In the genomic region with DNA sequence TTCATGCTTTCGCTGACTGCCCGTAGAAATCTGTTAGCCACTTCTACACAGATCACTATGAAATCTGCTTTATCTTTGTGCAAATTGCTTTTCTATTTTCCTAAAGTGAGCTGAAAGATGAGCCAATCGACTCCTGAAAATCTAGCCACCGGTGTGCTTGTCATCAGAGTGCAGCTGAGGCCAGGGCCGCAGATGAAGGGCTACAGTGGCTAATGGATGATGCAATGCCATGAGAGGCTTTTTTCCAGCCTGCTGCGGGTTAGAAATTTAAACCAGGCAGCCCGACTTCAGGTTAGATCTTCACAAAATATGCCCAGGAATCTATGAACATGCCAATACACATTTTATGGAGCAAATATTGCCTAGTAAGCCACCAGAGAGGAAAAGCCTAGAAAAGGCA, we compare ENCODE assay signal across 1 cellular context.
A peak's percentile ranks its signal among the peaks of the same experiment; 100 is the strongest.
TF ChIP-seq lines count a peak whose summit lies in the region.

No MANE protein-coding gene starts in this region.

TF ChIP-seq in K562, 482 proteins besides CTCF, POLR2A, EP300 and RAD21:
- TF ChIP-seq ZBTB17 (CRISPR knock-in tag; IDR thresholded peaks at IDR 0.05) (no peak), MAFG (tag; conservative IDR thresholded peaks at IDR 0.05) (no peak), PCBP1 (IDR thresholded peaks at IDR 0.05; ENCODE audit: low read depth, low read length, poor library complexity, severe bottlenecking) (no peak), CCAR2 (IDR thresholded peaks at IDR 0.05; ENCODE audit: low read depth, low read length) (no peak), FOS (IDR thresholded peaks at IDR 0.05; ENCODE audit: extremely low read depth, insufficient read length) (no peak), ADNP (tag; IDR thresholded peaks at IDR 0.05) (no peak), SMAD4 (CRISPR knock-in tag; conservative IDR thresholded peaks at IDR 0.05) (0 out of 2 replicates have a peak, but pooled peaks have one; percentile 19), KAT2B (IDR thresholded peaks at IDR 0.05; ENCODE audit: low read depth, low read length) (no peak), ZNF217 (CRISPR knock-in tag; IDR thresholded peaks at IDR 0.05) (no peak), BHLHE40 (IDR thresholded peaks at IDR 0.05; ENCODE audit: low read length) (no peak), NR2C2 (CRISPR knock-in tag; IDR thresholded peaks at IDR 0.05) (no peak), NR2C2 (tag; IDR thresholded peaks at IDR 0.05) (no peak), GABPB1 (CRISPR knock-in tag; IDR thresholded peaks at IDR 0.05) (no peak), ZNF668 (CRISPR knock-in tag; IDR thresholded peaks at IDR 0.05) (no peak), L3MBTL2 (IDR thresholded peaks at IDR 0.05) (peak; percentile 33; the same call in 1 of the 2 replicates), NR2F6 (CRISPR knock-in tag; IDR thresholded peaks at IDR 0.05) (no peak), ZSCAN32 (CRISPR knock-in tag; IDR thresholded peaks at IDR 0.05) (0 out of 2 replicates have a peak, but pooled peaks have one; percentile 19), SOX6 (IDR thresholded peaks at IDR 0.05) (no peak), ZFP36 (IDR thresholded peaks at IDR 0.05; ENCODE audit: low read depth, low read length, partially characterized antibody) (no peak), CEBPG (CRISPR knock-in tag; IDR thresholded peaks at IDR 0.05) (no peak), CEBPG (tag; conservative IDR thresholded peaks at IDR 0.05 in 1 of 2, IDR thresholded peaks at IDR 0.05 in 1 of 2) (peak; percentile 78 to 81), CXXC5 (CRISPR knock-in tag; IDR thresholded peaks at IDR 0.05) (0 out of 2 replicates have a peak, but pooled peaks have one; percentile 16), JUND (IDR thresholded peaks at IDR 0.05; ENCODE audit: borderline replicate concordance, low read depth, low read length) (peak; percentile 54), JUND (tag; IDR thresholded peaks at IDR 0.05; ENCODE audit: borderline replicate concordance, low read depth, low read length) (no peak), ATF7 (IDR thresholded peaks at IDR 0.05) (peak; percentile 38; the same call in 1 of the 2 replicates)
- TF ChIP-seq, protein P1, sequence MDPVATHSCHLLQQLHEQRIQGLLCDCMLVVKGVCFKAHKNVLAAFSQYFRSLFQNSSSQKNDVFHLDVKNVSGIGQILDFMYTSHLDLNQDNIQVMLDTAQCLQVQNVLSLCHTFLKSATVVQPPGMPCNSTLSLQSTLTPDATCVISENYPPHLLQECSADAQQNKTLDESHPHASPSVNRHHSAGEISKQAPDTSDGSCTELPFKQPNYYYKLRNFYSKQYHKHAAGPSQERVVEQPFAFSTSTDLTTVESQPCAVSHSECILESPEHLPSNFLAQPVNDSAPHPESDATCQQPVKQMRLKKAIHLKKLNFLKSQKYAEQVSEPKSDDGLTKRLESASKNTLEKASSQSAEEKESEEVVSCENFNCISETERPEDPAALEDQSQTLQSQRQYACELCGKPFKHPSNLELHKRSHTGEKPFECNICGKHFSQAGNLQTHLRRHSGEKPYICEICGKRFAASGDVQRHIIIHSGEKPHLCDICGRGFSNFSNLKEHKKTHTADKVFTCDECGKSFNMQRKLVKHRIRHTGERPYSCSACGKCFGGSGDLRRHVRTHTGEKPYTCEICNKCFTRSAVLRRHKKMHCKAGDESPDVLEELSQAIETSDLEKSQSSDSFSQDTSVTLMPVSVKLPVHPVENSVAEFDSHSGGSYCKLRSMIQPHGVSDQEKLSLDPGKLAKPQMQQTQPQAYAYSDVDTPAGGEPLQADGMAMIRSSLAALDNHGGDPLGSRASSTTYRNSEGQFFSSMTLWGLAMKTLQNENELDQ (CRISPR knock-in tag; IDR thresholded peaks at IDR 0.05; ENCODE audit: borderline replicate concordance) = no peak
- TF ChIP-seq, protein P2, sequence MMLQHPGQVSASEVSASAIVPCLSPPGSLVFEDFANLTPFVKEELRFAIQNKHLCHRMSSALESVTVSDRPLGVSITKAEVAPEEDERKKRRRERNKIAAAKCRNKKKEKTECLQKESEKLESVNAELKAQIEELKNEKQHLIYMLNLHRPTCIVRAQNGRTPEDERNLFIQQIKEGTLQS (IDR thresholded peaks at IDR 0.05) = peak; percentile 86
- TF ChIP-seq, protein P2 (CRISPR knock-in tag; conservative IDR thresholded peaks at IDR 0.05) = no peak
- TF ChIP-seq, protein P3, sequence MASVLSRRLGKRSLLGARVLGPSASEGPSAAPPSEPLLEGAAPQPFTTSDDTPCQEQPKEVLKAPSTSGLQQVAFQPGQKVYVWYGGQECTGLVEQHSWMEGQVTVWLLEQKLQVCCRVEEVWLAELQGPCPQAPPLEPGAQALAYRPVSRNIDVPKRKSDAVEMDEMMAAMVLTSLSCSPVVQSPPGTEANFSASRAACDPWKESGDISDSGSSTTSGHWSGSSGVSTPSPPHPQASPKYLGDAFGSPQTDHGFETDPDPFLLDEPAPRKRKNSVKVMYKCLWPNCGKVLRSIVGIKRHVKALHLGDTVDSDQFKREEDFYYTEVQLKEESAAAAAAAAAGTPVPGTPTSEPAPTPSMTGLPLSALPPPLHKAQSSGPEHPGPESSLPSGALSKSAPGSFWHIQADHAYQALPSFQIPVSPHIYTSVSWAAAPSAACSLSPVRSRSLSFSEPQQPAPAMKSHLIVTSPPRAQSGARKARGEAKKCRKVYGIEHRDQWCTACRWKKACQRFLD (CRISPR knock-in tag; IDR thresholded peaks at IDR 0.05) = no peak
- TF ChIP-seq, protein P4, sequence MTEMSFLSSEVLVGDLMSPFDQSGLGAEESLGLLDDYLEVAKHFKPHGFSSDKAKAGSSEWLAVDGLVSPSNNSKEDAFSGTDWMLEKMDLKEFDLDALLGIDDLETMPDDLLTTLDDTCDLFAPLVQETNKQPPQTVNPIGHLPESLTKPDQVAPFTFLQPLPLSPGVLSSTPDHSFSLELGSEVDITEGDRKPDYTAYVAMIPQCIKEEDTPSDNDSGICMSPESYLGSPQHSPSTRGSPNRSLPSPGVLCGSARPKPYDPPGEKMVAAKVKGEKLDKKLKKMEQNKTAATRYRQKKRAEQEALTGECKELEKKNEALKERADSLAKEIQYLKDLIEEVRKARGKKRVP (CRISPR knock-in tag; IDR thresholded peaks at IDR 0.05) = peak; percentile 67
